23 cellular contexts compared by ENCODE assay signal in the genomic region with DNA sequence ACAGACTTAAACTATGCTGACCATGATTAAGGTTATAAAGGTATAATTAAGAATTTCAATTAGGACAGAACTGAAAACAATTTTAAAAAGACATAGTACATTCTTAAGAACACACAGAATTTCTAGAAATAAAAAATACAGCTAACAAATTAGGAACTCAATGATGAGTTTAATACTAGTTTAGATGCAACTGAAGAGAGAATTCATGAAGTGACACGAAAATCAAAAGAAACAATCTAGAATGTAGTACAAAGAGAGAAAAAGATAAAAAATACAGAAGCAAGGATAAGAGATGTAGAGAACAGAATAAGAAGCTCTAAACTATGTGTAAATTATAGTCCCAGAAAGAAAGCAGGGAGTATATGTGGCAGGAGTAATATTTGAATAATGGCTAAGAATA.
DNase-seq lines count a peak whose midpoint lies in the region; ATAC-seq, FAIRE-seq and TF ChIP-seq lines count a peak whose summit lies in the region.
"Had no signal": no experiment of that assay in that cellular context is flagged by ENCODE, and none has a peak within 500 bp of the region (broad histone marks: within the 10 kb centered on the region; RNA-seq: fewer than 3 reads in every experiment).

No MANE protein-coding gene starts in this region.

- no peaks in the 10 kb centered on the region for H3K36me3 Mint-ChIP-seq in WTC11

- H2AFZ ChIP-seq in GM23248, result peak overlapping the region; percentile 35; the same call in 1 of the 2 replicates
- H2AFZ ChIP-seq in mesenchymal stem cell (ENCODE audit: low read depth, low read length), result no peak overlapping the region
- H2AFZ ChIP-seq: GM23338 had no signal

- H3K9me2 ChIP-seq in GM23248 (ENCODE audit: insufficient read depth), result no peaks in the 10 kb centered on the region

- no peaks in the 10 kb centered on the region for H3K79me2 ChIP-seq in GM23248 (ENCODE audit: insufficient read depth)

- no peak overlapping the region for H2BK5ac ChIP-seq in mesenchymal stem cell (ENCODE audit: low read depth, low read length, poor library complexity, severe bottlenecking)

- ATAC-seq in WTC11 (no peak), GM18868 (IDR thresholded peaks at IDR 0.05; ENCODE audit: unreplicated experiment) (no peak)

- no peaks in the 10 kb centered on the region; the same call in 1 of the 2 replicates for H3K9me3 Mint-ChIP-seq in WTC11
- H3K9me3 Mint-ChIP-seq: CD4-positive, alpha-beta T cell; GM23338 had no signal

- H3K27me3 ChIP-seq in GM23248 (replicated peaks; ENCODE audit: insufficient read depth), result no peaks in the 10 kb centered on the region
- no peaks in the 10 kb centered on the region for H3K27me3 ChIP-seq in mesenchymal stem cell (ENCODE audit: control insufficient read depth in 1 of 2, insufficient read depth in 1 of 2, low read length in 2 of 2)
- H3K27me3 ChIP-seq: BLaER1, MG63, Peyer's patch, SJSA1 had no signal

- in situ Hi-C loops in GM23248 (cut with MboI) (no loop called here), GM13977 (cut with MboI; ENCODE audit: low pct_unique_long_range_greater_than_20kb, low sequenced_read_pairs, unreplicated experiment) (no loop called here)

- POLR2A ChIA-PET in WTC11 (lab: Charles Lee), result no interaction called here

- H3K9ac ChIP-seq in GM23248 (no peak overlapping the region), mesenchymal stem cell (ENCODE audit: low read length) (peak overlapping the region; percentile 73)
- H3K9ac ChIP-seq: BLaER1 had no signal

- no peak overlapping the region for H3K14ac ChIP-seq in mesenchymal stem cell (ENCODE audit: low read length in 2 of 2)

- peaks cover 43% of the 10 kb centered on the region for H3K4me1 Mint-ChIP-seq in WTC11

- H3K27ac ChIP-seq in GM23248 (no peak overlapping the region), mesenchymal stem cell (ENCODE audit: low read length, poor library complexity, severe bottlenecking) (no peak overlapping the region)
- H3K27ac ChIP-seq: BLaER1, Peyer's patch, SJSA1 had no signal

- no peak overlapping the region for H2BK120ac ChIP-seq in mesenchymal stem cell (ENCODE audit: low read depth, low read length)

- H3K27me3 Mint-ChIP-seq in WTC11 (ENCODE audit: low read depth), result no peaks in the 10 kb centered on the region
- H3K27me3 Mint-ChIP-seq: CD4-positive, alpha-beta T cell had no signal

- H2AK5ac ChIP-seq in mesenchymal stem cell (ENCODE audit: low read length, severe bottlenecking), result no peak overlapping the region

- H3K4me2 ChIP-seq in GM23248 (ENCODE audit: unreplicated experiment), result no peak overlapping the region
- no peak overlapping the region for H3K4me2 ChIP-seq in mesenchymal stem cell (ENCODE audit: low read length, poor library complexity, severe bottlenecking)
- H3K4me2 ChIP-seq: BLaER1, GM23338 had no signal

- H3K4me3 Mint-ChIP-seq in WTC11, result no peak overlapping the region
- H3K4me3 Mint-ChIP-seq: CD4-positive, alpha-beta T cell; GM23338 had no signal

- H4K20me1 ChIP-seq in GM23248 (ENCODE audit: insufficient read depth), result no peaks in the 10 kb centered on the region
- H4K20me1 ChIP-seq: BLaER1 had no signal

- H2BK12ac ChIP-seq in mesenchymal stem cell (ENCODE audit: low read length in 2 of 2), result no peak overlapping the region

- H3K4me3 ChIP-seq in GM23248 (no peak overlapping the region), mesenchymal stem cell (ENCODE audit: insufficient read depth in 1 of 2, low read depth in 1 of 2, low read length in 2 of 2) (no peak overlapping the region)
- H3K4me3 ChIP-seq: BLaER1, GM23338, HAP-1, MG63, Peyer's patch, SJSA1 had no signal

- H3K36me3 ChIP-seq in GM23248 (ENCODE audit: low read depth) (no peaks in the 10 kb centered on the region), mesenchymal stem cell (ENCODE audit: control insufficient read depth in 1 of 2, insufficient read depth in 2 of 2, low read depth in 1 of 2, low read length in 2 of 2) (no peaks in the 10 kb centered on the region)
- H3K36me3 ChIP-seq: BLaER1, HAP-1, MG63, Peyer's patch, SJSA1 had no signal

- no peak for DNase-seq in GM23248
- no peak for DNase-seq in WTC11 (ENCODE audit: low spot score)
- no peak for DNase-seq in mesenchymal stem cell
- no peak for DNase-seq in GM13977 (ENCODE audit: low spot score)
- DNase-seq in RKO (ENCODE audit: low spot score), result no peak
- no peak for DNase-seq in NCI-H1436 (lab: John Stamatoyannopoulos, UW)
- DNase-seq: ACHN; Caco-2; CD4-positive, alpha-beta T cell; DMS 273 treated with DMSO at 0.1 percent for 48 hours; DMS79 treated with DMSO at 0.1 percent for 48 hours; Kasumi-1; MG63; NCI-H187 treated with DMSO at 0.1 percent for 48 hours; NCI-H748 treated with DMSO at 0.1 percent for 48 hours; Peyer's patch; SW 1271 had no signal

- no peaks in the 10 kb centered on the region for H3K9me3 ChIP-seq in GM23248 (ENCODE audit: low read depth)
- H3K9me3 ChIP-seq in mesenchymal stem cell (ENCODE audit: control insufficient read depth, low read length), result no peaks in the 10 kb centered on the region
- H3K9me3 ChIP-seq: BLaER1, Caco-2, HAP-1, MG63, Peyer's patch, SJSA1 had no signal

- WGBS in GM23248 (ENCODE audit: low coverage in 1 of 2, low lambda C conversion rate in 2 of 2, missing lambda C conversion rate in 2 of 2), 2 experiments, result 90 to 94% methylated on average over 1 of the region's 1 CpG
- no CpG with 5 or more reads among the region's 1 CpG for WGBS in mesenchymal stem cell

- H3K4me1 ChIP-seq in GM23248 (ENCODE audit: insufficient read depth) (0 out of 2 replicates have a peak, but pooled peaks cover 6% of the 10 kb centered on the region), mesenchymal stem cell (ENCODE audit: control insufficient read depth, insufficient read depth, low read depth, low read length) (no peaks in the 10 kb centered on the region)
- H3K4me1 ChIP-seq: Caco-2, Peyer's patch, SJSA1 had no signal

- H4K91ac ChIP-seq in mesenchymal stem cell (ENCODE audit: low read length), result no peak overlapping the region

- no peak overlapping the region for H3K4ac ChIP-seq in mesenchymal stem cell (ENCODE audit: low read depth in 1 of 2, low read length in 2 of 2)

- no peak for TF ChIP-seq CTCF in WTC11 (IDR thresholded peaks at IDR 0.05)
- TF ChIP-seq CTCF in GM13977 (IDR thresholded peaks at IDR 0.05; ENCODE audit: extremely low read depth, insufficient read depth, missing control alignments), result no peak

- peak; percentile 76 for FAIRE-seq in A204.1 (lab: Jason Lieb, UNC)

- no peak overlapping the region for H2BK15ac ChIP-seq in mesenchymal stem cell (ENCODE audit: low read depth, poor library complexity, severe bottlenecking)

- CTCF ChIA-PET in WTC11 (lab: Charles Lee), result interaction anchor here (0.6 kb wide), 1 partner anchor 30 kb away, joined by 3 read pairs; no protein-coding TSS in a partner anchor

- no peak overlapping the region for H3K18ac ChIP-seq in mesenchymal stem cell (ENCODE audit: low read depth in 1 of 2, low read length in 2 of 2)

- H3K27ac Mint-ChIP-seq in WTC11, result peak overlapping the region; percentile 57; the same call in 1 of the 2 replicates
- H3K27ac Mint-ChIP-seq: CD4-positive, alpha-beta T cell had no signal

- no peak overlapping the region for H4K8ac ChIP-seq in mesenchymal stem cell (ENCODE audit: low read length)

- peaks cover 3% of the 10 kb centered on the region; the same call in 1 of the 2 replicates for H3F3A ChIP-seq in GM23248 (ENCODE audit: insufficient read depth)

- no peaks in the 10 kb centered on the region for H3K79me1 ChIP-seq in mesenchymal stem cell (replicated peaks; ENCODE audit: low read length, poor library complexity, severe bottlenecking)

- H3K23ac ChIP-seq in mesenchymal stem cell (ENCODE audit: low read length in 2 of 2), result no peak overlapping the region

TF ChIP-seq in WTC11, 78 proteins besides CTCF, POLR2A, EP300 and RAD21 (continues in another document):
- TF ChIP-seq SP1 (CRISPR knock-in tag; conservative IDR thresholded peaks at IDR 0.05), result no peak
- no peak for TF ChIP-seq MXD4 (CRISPR knock-in tag; IDR thresholded peaks at IDR 0.05; ENCODE audit: borderline replicate concordance)
- TF ChIP-seq, protein P1, sequence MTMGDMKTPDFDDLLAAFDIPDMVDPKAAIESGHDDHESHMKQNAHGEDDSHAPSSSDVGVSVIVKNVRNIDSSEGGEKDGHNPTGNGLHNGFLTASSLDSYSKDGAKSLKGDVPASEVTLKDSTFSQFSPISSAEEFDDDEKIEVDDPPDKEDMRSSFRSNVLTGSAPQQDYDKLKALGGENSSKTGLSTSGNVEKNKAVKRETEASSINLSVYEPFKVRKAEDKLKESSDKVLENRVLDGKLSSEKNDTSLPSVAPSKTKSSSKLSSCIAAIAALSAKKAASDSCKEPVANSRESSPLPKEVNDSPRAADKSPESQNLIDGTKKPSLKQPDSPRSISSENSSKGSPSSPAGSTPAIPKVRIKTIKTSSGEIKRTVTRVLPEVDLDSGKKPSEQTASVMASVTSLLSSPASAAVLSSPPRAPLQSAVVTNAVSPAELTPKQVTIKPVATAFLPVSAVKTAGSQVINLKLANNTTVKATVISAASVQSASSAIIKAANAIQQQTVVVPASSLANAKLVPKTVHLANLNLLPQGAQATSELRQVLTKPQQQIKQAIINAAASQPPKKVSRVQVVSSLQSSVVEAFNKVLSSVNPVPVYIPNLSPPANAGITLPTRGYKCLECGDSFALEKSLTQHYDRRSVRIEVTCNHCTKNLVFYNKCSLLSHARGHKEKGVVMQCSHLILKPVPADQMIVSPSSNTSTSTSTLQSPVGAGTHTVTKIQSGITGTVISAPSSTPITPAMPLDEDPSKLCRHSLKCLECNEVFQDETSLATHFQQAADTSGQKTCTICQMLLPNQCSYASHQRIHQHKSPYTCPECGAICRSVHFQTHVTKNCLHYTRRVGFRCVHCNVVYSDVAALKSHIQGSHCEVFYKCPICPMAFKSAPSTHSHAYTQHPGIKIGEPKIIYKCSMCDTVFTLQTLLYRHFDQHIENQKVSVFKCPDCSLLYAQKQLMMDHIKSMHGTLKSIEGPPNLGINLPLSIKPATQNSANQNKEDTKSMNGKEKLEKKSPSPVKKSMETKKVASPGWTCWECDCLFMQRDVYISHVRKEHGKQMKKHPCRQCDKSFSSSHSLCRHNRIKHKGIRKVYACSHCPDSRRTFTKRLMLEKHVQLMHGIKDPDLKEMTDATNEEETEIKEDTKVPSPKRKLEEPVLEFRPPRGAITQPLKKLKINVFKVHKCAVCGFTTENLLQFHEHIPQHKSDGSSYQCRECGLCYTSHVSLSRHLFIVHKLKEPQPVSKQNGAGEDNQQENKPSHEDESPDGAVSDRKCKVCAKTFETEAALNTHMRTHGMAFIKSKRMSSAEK (CRISPR knock-in tag; IDR thresholded peaks at IDR 0.05; ENCODE audit: borderline replicate concordance), result no peak
